Comparison of ENCODE assay signal across 8 cellular contexts in genomic region chr1:62436466-62437272, GRCh38. TPM values are rescaled to one million over a fixed set of nuclear protein-coding genes. Genes with fewer than 3 reads are reported as not detected.
DNase-seq lines count a peak whose midpoint lies in the region; ATAC-seq lines count a peak whose summit lies in the region.

A gene with protein sequence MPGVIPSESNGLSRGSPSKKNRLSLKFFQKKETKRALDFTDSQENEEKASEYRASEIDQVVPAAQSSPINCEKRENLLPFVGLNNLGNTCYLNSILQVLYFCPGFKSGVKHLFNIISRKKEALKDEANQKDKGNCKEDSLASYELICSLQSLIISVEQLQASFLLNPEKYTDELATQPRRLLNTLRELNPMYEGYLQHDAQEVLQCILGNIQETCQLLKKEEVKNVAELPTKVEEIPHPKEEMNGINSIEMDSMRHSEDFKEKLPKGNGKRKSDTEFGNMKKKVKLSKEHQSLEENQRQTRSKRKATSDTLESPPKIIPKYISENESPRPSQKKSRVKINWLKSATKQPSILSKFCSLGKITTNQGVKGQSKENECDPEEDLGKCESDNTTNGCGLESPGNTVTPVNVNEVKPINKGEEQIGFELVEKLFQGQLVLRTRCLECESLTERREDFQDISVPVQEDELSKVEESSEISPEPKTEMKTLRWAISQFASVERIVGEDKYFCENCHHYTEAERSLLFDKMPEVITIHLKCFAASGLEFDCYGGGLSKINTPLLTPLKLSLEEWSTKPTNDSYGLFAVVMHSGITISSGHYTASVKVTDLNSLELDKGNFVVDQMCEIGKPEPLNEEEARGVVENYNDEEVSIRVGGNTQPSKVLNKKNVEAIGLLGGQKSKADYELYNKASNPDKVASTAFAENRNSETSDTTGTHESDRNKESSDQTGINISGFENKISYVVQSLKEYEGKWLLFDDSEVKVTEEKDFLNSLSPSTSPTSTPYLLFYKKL (plus strand): TSS chr1:62437049. CDS start chr1:62439868, 2,819 bp downstream.

- H3K4me3 Mint-ChIP-seq in activated CD4-positive, alpha-beta T cell treated with anti-CD3 and anti-CD28 coated beads for 36 hours = peak within 1 kb of the TSS; percentile 89

- peak; percentile 79 for ATAC-seq in HG03442 (IDR thresholded peaks at IDR 0.05; ENCODE audit: unreplicated experiment)
- ATAC-seq in activated CD4-positive, alpha-beta T cell treated with anti-CD3 and anti-CD28 coated beads for 36 hours = peak; percentile 92

- DNase-seq in AML-193 (lab: John Stamatoyannopoulos, UW) (peak; percentile 98 to 99), GM19238 (ENCODE audit: insufficient read length, low spot score) (peak; percentile 78), NCI-H524 (lab: John Stamatoyannopoulos, UW) (peak; percentile 99 to 100), kidney glomerular epithelial cell (lab: John Stamatoyannopoulos, UW) (peak; percentile 100)
- peak; percentile 99 for DNase-seq in activated CD4-positive, alpha-beta T cell treated with anti-CD3 and anti-CD28 coated beads for 36 hours
- DNase-seq in stimulated activated CD4-positive, alpha-beta T cell treated with anti-CD3 and anti-CD28 coated beads, Interleukin-1b, Interleukin-23, amount 100 ng/mL, for 1 hour (ENCODE audit: low read depth in 2 of 2) = peak; percentile 91 to 93

- no peaks in the 10 kb centered on the region for H3K27me3 Mint-ChIP-seq in activated CD4-positive, alpha-beta T cell treated with anti-CD3 and anti-CD28 coated beads for 36 hours

- peak within 1 kb of the TSS; percentile 98 for H3K27ac Mint-ChIP-seq in activated CD4-positive, alpha-beta T cell treated with anti-CD3 and anti-CD28 coated beads for 36 hours

- intact Hi-C loops in activated CD4-positive, alpha-beta T cell treated with anti-CD3 and anti-CD28 coated beads for 36 hours (cut with DNase I, micrococcal nuclease) = loop anchor here (1.0 to 10.0 kb wide), 14 partner anchors 251 to 1382 kb away; partner anchors contain the start of genes ALG6 (in 2 of the 2), ATG4C (in 2 of the 2), DOCK7 (in 2 of the 2) and EFCAB7 (in 1 of the 2)

- peak within 1 kb of the TSS; percentile 98 for H3K27ac ChIP-seq in cingulate gyrus (ENCODE audit: low read depth, low read length)

- POLR2A ChIA-PET in activated CD4-positive, alpha-beta T cell treated with anti-CD3 and anti-CD28 coated beads for 36 hours (lab: Charles Lee) = interaction anchor here (0.7 to 0.9 kb wide), 2 partner anchors 9 to 11 kb away, joined by 3 to 4 read pairs; no protein-coding TSS in a partner anchor

- peaks cover 2% of the 10 kb centered on the region for H3K9me3 Mint-ChIP-seq in activated CD4-positive, alpha-beta T cell treated with anti-CD3 and anti-CD28 coated beads for 36 hours (ENCODE audit: low read depth)

- peaks cover 29% of the 10 kb centered on the region for H3K4me1 Mint-ChIP-seq in activated CD4-positive, alpha-beta T cell treated with anti-CD3 and anti-CD28 coated beads for 36 hours

- CTCF ChIA-PET in activated CD4-positive, alpha-beta T cell treated with anti-CD3 and anti-CD28 coated beads for 36 hours (lab: Charles Lee) = interaction anchor here (0.9 kb wide), 1 partner anchor 10 kb away, joined by 3 read pairs; no protein-coding TSS in a partner anchor

- peaks cover 31% of the 10 kb centered on the region for H3K36me3 Mint-ChIP-seq in activated CD4-positive, alpha-beta T cell treated with anti-CD3 and anti-CD28 coated beads for 36 hours (ENCODE audit: low read depth)

RNA-seq across cellular contexts. Expression of the gene that starts here (rescaled TPM):
- 10 to 100 TPM; 62.4 to 73.4 TPM for total RNA-seq in activated CD4-positive, alpha-beta T cell treated with anti-CD3 and anti-CD28 coated beads for 36 hours

Comparison
In these comparisons a context has a peak if more than half of its experiments do, and no peak if none do; other contexts are left out.
1. Peak in every context shown above with its lines: DNase-seq, ATAC-seq and H3K27ac ChIP-seq.